ENCODE assay signal across 8 cellular contexts in genomic region chr7:5699951-5700384, GRCh38.
A peak's percentile ranks its signal among the peaks of the same experiment; 100 is the strongest.
DNase-seq lines count a peak whose midpoint lies in the region; ATAC-seq and TF ChIP-seq lines count a peak whose summit lies in the region.

No MANE protein-coding gene starts in this region.

- H3K9me3 ChIP-seq in CD4-positive, CD25-positive, alpha-beta regulatory T cell (ENCODE audit: control insufficient read depth in 2 of 2, low read length in 2 of 2), result no peaks in the 10 kb centered on the region

- no peak overlapping the region for H3K4me3 ChIP-seq in CD4-positive, CD25-positive, alpha-beta regulatory T cell (ENCODE audit: low read depth, low read length)
- no peak overlapping the region for H3K4me3 ChIP-seq in Jurkat, Clone E6-1 (ENCODE audit: low read length)

- H3K27me3 ChIP-seq in CD4-positive, CD25-positive, alpha-beta regulatory T cell (ENCODE audit: control insufficient read depth, insufficient read depth, low read length), result no peaks in the 10 kb centered on the region

- DNase-seq in CD4-positive, CD25-positive, alpha-beta regulatory T cell, result peak; percentile 37 to 62 (median 47)
- DNase-seq in GM20000 (ENCODE audit: low spot score) (peak; percentile 53), activated T-helper 1 cell treated with Interleukin-2 at 50 U/mL for 16 hours (ENCODE audit: low read depth) (peak; percentile 34), kidney tubule cell (ENCODE audit: low spot score) (peak; percentile 76), LoVo (ENCODE audit: low spot score) (no peak), ecto neural progenitor cell (ENCODE audit: low spot score) (no peak)
- DNase-seq in Jurkat, Clone E6-1 (ENCODE audit: low read depth, low spot score), result peak; percentile 68
- DNase-seq in stimulated activated CD8-positive, alpha-beta memory T cell treated with anti-CD3 and anti-CD28 coated beads, Interleukin-4, amount 100 ng/mL, for 4 hours (ENCODE audit: low read depth in 2 of 2, low spot score in 1 of 2), result peak; percentile 39 to 62

- peak; percentile 33 to 67 for ATAC-seq in CD4-positive, CD25-positive, alpha-beta regulatory T cell (ENCODE audit: low read depth in 2 of 2)

- H3K27me3 Mint-ChIP-seq in CD4-positive, CD25-positive, alpha-beta regulatory T cell, result no peaks in the 10 kb centered on the region

- peak overlapping the region; percentile 0 to 78 (median 40) for H3K4me3 Mint-ChIP-seq in CD4-positive, CD25-positive, alpha-beta regulatory T cell

- H3K4me1 ChIP-seq in CD4-positive, CD25-positive, alpha-beta regulatory T cell (ENCODE audit: control insufficient read depth, insufficient read depth, low read length, poor library complexity, severe bottlenecking), result peaks cover 55% of the 10 kb centered on the region

- H3K36me3 Mint-ChIP-seq in CD4-positive, CD25-positive, alpha-beta regulatory T cell, result peaks cover 13% of the 10 kb centered on the region

- H3K36me3 ChIP-seq in CD4-positive, CD25-positive, alpha-beta regulatory T cell (ENCODE audit: control insufficient read depth, insufficient read depth, low read length), result peaks cover 24% of the 10 kb centered on the region

- peaks cover 39 to 73% (median 58%) of the 10 kb centered on the region in 4 donors for H3K4me1 Mint-ChIP-seq in CD4-positive, CD25-positive, alpha-beta regulatory T cell

- H3K9me3 Mint-ChIP-seq in CD4-positive, CD25-positive, alpha-beta regulatory T cell, result no peaks in the 10 kb centered on the region

- H3K27ac Mint-ChIP-seq in CD4-positive, CD25-positive, alpha-beta regulatory T cell, result peak overlapping the region in 2 of 3 donors; percentile 86

- H3K27ac ChIP-seq in CD4-positive, CD25-positive, alpha-beta regulatory T cell (ENCODE audit: insufficient read depth, low read length, poor library complexity, severe bottlenecking), result peak overlapping the region; percentile 63

- TF ChIP-seq CTCF in GM20000 (IDR thresholded peaks at IDR 0.05; ENCODE audit: extremely low read depth, missing control alignments), result no peak

Comparison
In these comparisons a context has a peak if more than half of its experiments do, and no peak if none do; other contexts are left out.
1. DNase-seq: peak in CD4-positive, CD25-positive, alpha-beta regulatory T cell (3 of 3), GM20000 (single experiment), Jurkat, Clone E6-1 (single experiment), activated T-helper 1 cell treated with Interleukin-2 at 50 U/mL for 16 hours (single experiment), kidney tubule cell (single experiment) and stimulated activated CD8-positive, alpha-beta memory T cell treated with anti-CD3 and anti-CD28 coated beads, Interleukin-4, amount 100 ng/mL, for 4 hours (2 of 2); none in LoVo (single experiment) and ecto neural progenitor cell (single experiment).